14 cellular contexts compared by ENCODE assay signal in genomic region chr4:125097729-125098128, GRCh38.
DNase-seq lines count a peak whose midpoint lies in the region; ATAC-seq lines count a peak whose summit lies in the region.
"Had no signal": no experiment of that assay in that cellular context is flagged by ENCODE, and none has a peak within 500 bp of the region (broad histone marks: within the 10 kb centered on the region; RNA-seq: fewer than 3 reads in every experiment).

No MANE protein-coding gene starts in this region.

- no peak overlapping the region for H2AFZ ChIP-seq in GM23248
- H2AFZ ChIP-seq: PC-9 had no signal

- H3K4me3 ChIP-seq in GM23248: no peak overlapping the region
- H3K4me3 ChIP-seq: PC-9, SJSA1 had no signal

- peaks cover 22% of the 10 kb centered on the region for H3K4me1 ChIP-seq in GM23248 (ENCODE audit: insufficient read depth)

- H3K79me2 ChIP-seq in GM23248 (ENCODE audit: insufficient read depth): no peaks in the 10 kb centered on the region

- no peak overlapping the region for H3K27ac ChIP-seq in GM23248
- H3K27ac ChIP-seq: KMS-11, PC-9, SJSA1 had no signal

- peaks cover 9% of the 10 kb centered on the region for H3F3A ChIP-seq in GM23248 (ENCODE audit: insufficient read depth)

- H4K20me1 ChIP-seq in GM23248 (ENCODE audit: insufficient read depth): no peaks in the 10 kb centered on the region

- H3K9me3 ChIP-seq in GM23248 (ENCODE audit: low read depth): no peaks in the 10 kb centered on the region
- H3K9me3 ChIP-seq: SJSA1 had no signal

- in situ Hi-C loops in GM23248 (cut with MboI): no loop called here

- ATAC-seq in left lobe of liver: no peak

- 51 to 52% methylated on average over 2 of the region's 2 CpGs for WGBS in GM23248 (ENCODE audit: low coverage in 1 of 2, low lambda C conversion rate in 2 of 2, missing lambda C conversion rate in 2 of 2), 2 experiments

- peak overlapping the region; percentile 16 for H3K4me2 ChIP-seq in GM23248 (ENCODE audit: unreplicated experiment)
- H3K4me2 ChIP-seq: KMS-11, PC-9 had no signal

- no peak for DNase-seq in GM23248
- DNase-seq in NCI-H226: peak; percentile 3
- DNase-seq in dermis blood vessel endothelial cell: peak; percentile 63
- no peak for DNase-seq in activated CD8-positive, alpha-beta memory T cell treated with anti-CD3 and anti-CD28 coated beads, Interleukin-2, amount 50 U/mL, for 4 hours
- no peak for DNase-seq in cardiac septum (ENCODE audit: low spot score)
- DNase-seq in central memory CD4-positive, alpha-beta T cell: no peak
- DNase-seq in left lobe of liver (ENCODE audit: low spot score): no peak
- DNase-seq: NCI-H1417 treated with DMSO at 0.1 percent for 48 hours, NCI-H187 treated with DMSO at 0.1 percent for 48 hours, NCI-H2227 treated with DMSO at 0.1 percent for 48 hours, NCI-H524, PC-9 had no signal

- H3K36me3 ChIP-seq in GM23248 (ENCODE audit: low read depth): no peaks in the 10 kb centered on the region
- H3K36me3 ChIP-seq: SJSA1 had no signal

- H3K27me3 ChIP-seq in GM23248 (replicated peaks; ENCODE audit: insufficient read depth): no peaks in the 10 kb centered on the region
- H3K27me3 ChIP-seq: SJSA1 had no signal

- intact Hi-C loops in cardiac septum (cut with DNase I): no loop called here

- no peak overlapping the region for H3K9ac ChIP-seq in GM23248
- H3K9ac ChIP-seq: KMS-11 had no signal

- no peaks in the 10 kb centered on the region for H3K9me2 ChIP-seq in GM23248 (ENCODE audit: insufficient read depth)

Comparison
In these comparisons a context has a peak if more than half of its experiments do, and no peak if none do; other contexts are left out.
1. DNase-seq: peak in NCI-H226 (single experiment) and dermis blood vessel endothelial cell (single experiment); none in GM23248 (single experiment), activated CD8-positive, alpha-beta memory T cell treated with anti-CD3 and anti-CD28 coated beads, Interleukin-2, amount 50 U/mL, for 4 hours (single experiment), cardiac septum (single experiment), central memory CD4-positive, alpha-beta T cell (single experiment) and left lobe of liver (single experiment).